In genomic region chr19:37778613-37779138, GRCh38 we compare ENCODE assay signal across 7 cellular contexts. TPM values are rescaled to one million over a fixed set of nuclear protein-coding genes. Genes with fewer than 3 reads are reported as not detected.
DNase-seq lines count a peak whose midpoint lies in the region; ATAC-seq, FAIRE-seq and TF ChIP-seq lines count a peak whose summit lies in the region.

No MANE protein-coding gene starts in this region.

- peaks cover 7% of the 10 kb centered on the region for H3K9me3 Mint-ChIP-seq in astrocyte (ENCODE audit: unreplicated experiment)

- H4K20me1 ChIP-seq in astrocyte (ENCODE audit: insufficient read depth, low read length) = no peaks in the 10 kb centered on the region

- H3K9ac ChIP-seq in HUES6 (ENCODE audit: low read length) (peak overlapping the region; percentile 64), astrocyte (ENCODE audit: low read length) (peak overlapping the region; percentile 87)

- peak overlapping the region; percentile 99 for H2AFZ ChIP-seq in astrocyte (ENCODE audit: low read depth, low read length)

- H3K4me1 ChIP-seq in HUES6 (ENCODE audit: control insufficient read depth, insufficient read depth, low read length) = no peaks in the 10 kb centered on the region
- H3K4me1 ChIP-seq in astrocyte (ENCODE audit: insufficient read depth, low read length) = peaks cover 6% of the 10 kb centered on the region

- no peak for DNase-seq in GM12865 (ENCODE audit: low read depth)
- DNase-seq in astrocyte (ENCODE audit: low read depth) = peak; percentile 9
- DNase-seq in kidney tubule cell (ENCODE audit: low spot score) = peak; percentile 37

- peaks cover 2% of the 10 kb centered on the region for H3K36me3 Mint-ChIP-seq in astrocyte (ENCODE audit: low read depth, unreplicated experiment)

- peak overlapping the region; percentile 98 for H3K4me2 ChIP-seq in astrocyte (ENCODE audit: low read length)

- H3K4me3 ChIP-seq in GM12865 (ENCODE audit: low read depth, low read length) (peak overlapping the region; percentile 63), HUES6 (ENCODE audit: low read depth, low read length) (peak overlapping the region; percentile 78), astrocyte (ENCODE audit: insufficient read depth, low read depth, low read length) (peak overlapping the region; percentile 88)

- no peak for TF ChIP-seq CTCF in GM12865 (IDR thresholded peaks at IDR 0.05; ENCODE audit: insufficient read depth, low read depth, low read length, missing control alignments)
- no peak for TF ChIP-seq CTCF in astrocyte (IDR thresholded peaks at IDR 0.05; ENCODE audit: insufficient read depth, low read depth, low read length)

- H3K4me1 Mint-ChIP-seq in astrocyte (ENCODE audit: low read depth, unreplicated experiment) = no peaks in the 10 kb centered on the region

- no peak for ATAC-seq in activated CD4-positive, CD25-positive, alpha-beta regulatory T cell treated with anti-CD3 and anti-CD28 coated beads, Interleukin-2, amount 50 U/mL, for 24 hours
- ATAC-seq in HG02623 (IDR thresholded peaks at IDR 0.05; ENCODE audit: unreplicated experiment) = no peak

- H3K27ac ChIP-seq in HUES6 (ENCODE audit: low read depth, low read length) = no peak overlapping the region
- H3K27ac ChIP-seq in astrocyte (ENCODE audit: low read depth, low read length) = no peak overlapping the region
- peak overlapping the region; percentile 68 for H3K27ac ChIP-seq in temporal lobe (ENCODE audit: low read depth, low read length)

- H3K9me3 ChIP-seq in HUES6 (ENCODE audit: control insufficient read depth, insufficient read depth, low read depth, low read length) (no peaks in the 10 kb centered on the region; the same call in 1 of the 2 replicates), astrocyte (ENCODE audit: insufficient read depth, low read depth, low read length) (no peaks in the 10 kb centered on the region)

- H3K27me3 Mint-ChIP-seq in astrocyte (ENCODE audit: low read depth, unreplicated experiment) = no peaks in the 10 kb centered on the region

- peak overlapping the region; percentile 96 for H3K27ac Mint-ChIP-seq in astrocyte (ENCODE audit: unreplicated experiment)

- H3K4me3 Mint-ChIP-seq in astrocyte (ENCODE audit: unreplicated experiment) = peak overlapping the region; percentile 93

- peaks cover 15% of the 10 kb centered on the region for H3K79me2 ChIP-seq in astrocyte (ENCODE audit: insufficient read depth, low read length)

- H3K27me3 ChIP-seq in HUES6 (ENCODE audit: control insufficient read depth, insufficient read depth, low read length) = no peaks in the 10 kb centered on the region
- H3K27me3 ChIP-seq in astrocyte (ENCODE audit: insufficient read depth, low read length) = no peaks in the 10 kb centered on the region

- no peaks in the 10 kb centered on the region for H3K36me3 ChIP-seq in HUES6 (ENCODE audit: control insufficient read depth, insufficient read depth, low read length)
- H3K36me3 ChIP-seq in astrocyte (ENCODE audit: insufficient read depth, low read length) = no peaks in the 10 kb centered on the region

- FAIRE-seq in astrocyte (lab: Jason Lieb, UNC) = no peak

RNA-seq across cellular contexts. Expression of gene ZNF573, which starts 0.7 kb away (rescaled TPM):
- total RNA-seq in astrocyte (8.1 and 8.6 TPM in 2 replicates), temporal lobe (43.8 TPM)

RNA-seq across cellular contexts. Expression of gene ZNF607, which starts 59.1 kb away (rescaled TPM):
- total RNA-seq in astrocyte = 5.2 and 6.3 TPM in 2 replicates
- 19.9 TPM for total RNA-seq in temporal lobe
